Comparison of ENCODE assay signal across 9 cellular contexts in the genomic region with DNA sequence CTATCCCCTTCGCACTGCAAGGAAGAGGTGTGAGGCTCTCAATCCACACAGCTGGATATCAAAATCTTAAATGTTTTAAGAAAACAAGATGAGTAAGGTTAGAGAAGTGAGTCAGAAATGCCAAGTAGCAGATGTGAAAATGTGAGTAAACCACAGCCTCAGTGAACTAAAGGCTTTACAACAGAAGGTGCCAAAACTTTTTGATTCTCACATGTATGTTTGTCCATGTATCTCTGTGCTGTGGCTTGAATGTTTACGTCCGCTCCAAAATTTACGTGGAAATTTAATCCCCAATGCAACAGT.
DNase-seq lines count a peak whose midpoint lies in the region; ATAC-seq, FAIRE-seq and TF ChIP-seq lines count a peak whose summit lies in the region.
"Had no signal": no experiment of that assay in that cellular context is flagged by ENCODE, and none has a peak within 500 bp of the region (broad histone marks: within the 10 kb centered on the region; RNA-seq: fewer than 3 reads in every experiment).

No MANE protein-coding gene starts in this region.

- no peak overlapping the region for H3K4me3 ChIP-seq in bronchial epithelial cell (ENCODE audit: low read depth, low read length)

- ATAC-seq in GM21619 (IDR thresholded peaks at IDR 0.05; ENCODE audit: unreplicated experiment) (peak; percentile 42), HG03565 (IDR thresholded peaks at IDR 0.05; ENCODE audit: unreplicated experiment) (peak; percentile 62), HG02763 (IDR thresholded peaks at IDR 0.05; ENCODE audit: unreplicated experiment) (no peak)

- no peak for FAIRE-seq in bronchial epithelial cell (lab: Jason Lieb, UNC)
- FAIRE-seq: islet of Langerhans had no signal

- TF ChIP-seq CTCF in bronchial epithelial cell (IDR thresholded peaks at IDR 0.05; ENCODE audit: insufficient read depth, low read length, severe bottlenecking): no peak

- H3K36me3 ChIP-seq in bronchial epithelial cell (ENCODE audit: control insufficient read depth, insufficient read depth, low read length): no peaks in the 10 kb centered on the region

- H3K27me3 ChIP-seq in bronchial epithelial cell (ENCODE audit: control insufficient read depth, insufficient read depth, low read length): no peaks in the 10 kb centered on the region

- peak; percentile 81 for DNase-seq in bronchial epithelial cell (ENCODE audit: low read depth)
- peak; percentile 18 for DNase-seq in smooth muscle cell of the brain vasculature (ENCODE audit: low read depth, low spot score)
- DNase-seq in NCI-H510A (lab: John Stamatoyannopoulos, UW): no peak
- no peak for DNase-seq in NCI-H82 treated with DMSO at 0.1 percent for 48 hours (lab: John Stamatoyannopoulos, UW; ENCODE audit: unreplicated experiment)
- DNase-seq: effector CD4-positive, alpha-beta T cell had no signal

Comparison
In these comparisons a context has a peak if more than half of its experiments do, and no peak if none do; other contexts are left out.
1. DNase-seq: peak in bronchial epithelial cell (single experiment) and smooth muscle cell of the brain vasculature (single experiment); none in NCI-H510A (single experiment) and NCI-H82 treated with DMSO at 0.1 percent for 48 hours (single experiment).